Comparison of ENCODE assay signal across 8 cellular contexts in genomic region chr6:157314705-157315321, GRCh38. TPM values are rescaled to one million over a fixed set of nuclear protein-coding genes. Genes with fewer than 3 reads are reported as not detected.
DNase-seq lines count a peak whose midpoint lies in the region; ATAC-seq and FAIRE-seq lines count a peak whose summit lies in the region.

No MANE protein-coding gene starts in this region.

- no peak overlapping the region for H3K4me3 Mint-ChIP-seq in T-helper 2 cell treated with Interferon-gamma antibody and Interleukin-4, amounts not matched to agents 5 μg/mL and 100 μg/mL, for 36 hours

- ATAC-seq in GM18511 (IDR thresholded peaks at IDR 0.05; ENCODE audit: unreplicated experiment) (peak; percentile 84), HG03064 (IDR thresholded peaks at IDR 0.05; ENCODE audit: low read depth, unreplicated experiment) (peak; percentile 88)

- peak; percentile 37 for FAIRE-seq in A204.1 (lab: Jason Lieb, UNC)

- peaks cover 17% of the 10 kb centered on the region for H3K36me3 Mint-ChIP-seq in T-helper 2 cell treated with Interferon-gamma antibody and Interleukin-4, amounts not matched to agents 5 μg/mL and 100 μg/mL, for 36 hours (ENCODE audit: low read depth)

- peaks cover 2% of the 10 kb centered on the region for H3K4me1 Mint-ChIP-seq in T-helper 2 cell treated with Interferon-gamma antibody and Interleukin-4, amounts not matched to agents 5 μg/mL and 100 μg/mL, for 36 hours (ENCODE audit: low read depth)

- no peak overlapping the region for H3K4me3 ChIP-seq in skeletal muscle cell (ENCODE audit: low read depth, low read length)

- peak; percentile 17 for DNase-seq in T-helper 2 cell treated with Interferon-gamma antibody and Interleukin-4, amounts not matched to agents 5 μg/mL and 100 μg/mL, for 36 hours (ENCODE audit: low spot score)
- DNase-seq in glomerular endothelial cell (ENCODE audit: extremely low read depth, low read depth, low spot score) (peak; percentile 63), skeletal muscle cell (ENCODE audit: low read depth) (peak; percentile 45), NCI-H748 treated with DMSO at 0.1 percent for 48 hours (lab: John Stamatoyannopoulos, UW) (no peak), OCI-M1 (lab: John Stamatoyannopoulos, UW) (no peak)

- no peaks in the 10 kb centered on the region for H3K9me3 Mint-ChIP-seq in T-helper 2 cell treated with Interferon-gamma antibody and Interleukin-4, amounts not matched to agents 5 μg/mL and 100 μg/mL, for 36 hours

- H3K27me3 Mint-ChIP-seq in T-helper 2 cell treated with Interferon-gamma antibody and Interleukin-4, amounts not matched to agents 5 μg/mL and 100 μg/mL, for 36 hours (ENCODE audit: low read depth), result no peaks in the 10 kb centered on the region

- H3K27ac Mint-ChIP-seq in T-helper 2 cell treated with Interferon-gamma antibody and Interleukin-4, amounts not matched to agents 5 μg/mL and 100 μg/mL, for 36 hours, result no peak overlapping the region

RNA-seq across cellular contexts. Expression of gene TMEM242, which starts 8.5 kb away (rescaled TPM):
- total RNA-seq in glomerular endothelial cell, result 6.0 and 6.8 TPM in 2 replicates

Comparison
In these comparisons a context has a peak if more than half of its experiments do, and no peak if none do; other contexts are left out.
1. DNase-seq: peak in T-helper 2 cell treated with Interferon-gamma antibody and Interleukin-4, amounts not matched to agents 5 μg/mL and 100 μg/mL, for 36 hours (single experiment), glomerular endothelial cell (single experiment) and skeletal muscle cell (single experiment); none in NCI-H748 treated with DMSO at 0.1 percent for 48 hours (single experiment) and OCI-M1 (single experiment).